ENCODE assay signal across 19 cellular contexts in genomic region chr17:73663614-73664013, GRCh38. TPM values are rescaled to one million over a fixed set of nuclear protein-coding genes. Genes with fewer than 3 reads are reported as not detected.
"Had no signal": no experiment of that assay in that cellular context is flagged by ENCODE, and none has a peak within 500 bp of the region (broad histone marks: within the 10 kb centered on the region; RNA-seq: fewer than 3 reads in every experiment).

No MANE protein-coding gene starts in this region.

- H3K27me3 ChIP-seq: right lobe of liver had no signal

- H3K27ac Mint-ChIP-seq: activated CD8-positive, alpha-beta T cell treated with anti-CD3 and anti-CD28 coated beads, Interleukin-2, amount 10 ng/mL, durations not matched to agents 7 days and 5 days; activated T-helper 1 cell treated with anti-CD3 and anti-CD28 coated beads, Interleukin-12 subunit alpha, Interleukin-12 subunit beta, Interleukin-2, Interleukin-4 antibody, amounts not matched to agents 30 ng/mL and 10 ng/mL and 1 ng/mL, durations not matched to agents 14 hours and 24 hours and 36 hours; natural killer cell had no signal

- H3K27ac ChIP-seq: cardiac muscle cell, foreskin keratinocyte, psoas muscle, right lobe of liver, spleen, VCaP had no signal

- H3K36me3 Mint-ChIP-seq: natural killer cell had no signal

- H3K4me1 ChIP-seq: foreskin keratinocyte, psoas muscle, right lobe of liver had no signal

- H3K9me3 ChIP-seq: psoas muscle, right lobe of liver, spleen had no signal

- H3K9me3 Mint-ChIP-seq: activated T-helper 1 cell treated with anti-CD3 and anti-CD28 coated beads, Interleukin-12 subunit alpha, Interleukin-12 subunit beta, Interleukin-2, Interleukin-4 antibody, amounts not matched to agents 30 ng/mL and 10 ng/mL and 1 ng/mL, durations not matched to agents 14 hours and 24 hours and 36 hours; natural killer cell had no signal

- H3K4me3 Mint-ChIP-seq: activated CD8-positive, alpha-beta T cell treated with anti-CD3 and anti-CD28 coated beads, Interleukin-2, amount 10 ng/mL, durations not matched to agents 7 days and 5 days; activated T-helper 1 cell treated with anti-CD3 and anti-CD28 coated beads, Interleukin-12 subunit alpha, Interleukin-12 subunit beta, Interleukin-2, Interleukin-4 antibody, amounts not matched to agents 30 ng/mL and 10 ng/mL and 1 ng/mL, durations not matched to agents 14 hours and 24 hours and 36 hours; natural killer cell had no signal

- H3K4me3 ChIP-seq: cardiac muscle cell, psoas muscle, right lobe of liver, spleen had no signal

- ATAC-seq: activated CD8-positive, alpha-beta T cell treated with anti-CD3 and anti-CD28 coated beads, Interleukin-2, amount 10 ng/mL, durations not matched to agents 7 days and 5 days; foreskin keratinocyte; left colon; natural killer cell; psoas muscle; right lobe of liver had no signal

- DNase-seq: activated CD4-positive, alpha-beta T cell treated with anti-CD3 and anti-CD28 coated beads for 4 hours; activated CD8-positive, alpha-beta memory T cell treated with anti-CD3 and anti-CD28 coated beads, Interleukin-2, amount 50 U/mL, for 48 hours; activated CD8-positive, alpha-beta T cell treated with anti-CD3 and anti-CD28 coated beads, Interleukin-2, amount 10 ng/mL, durations not matched to agents 7 days and 5 days; activated naive CD4-positive, alpha-beta T cell treated with Interleukin-2 at 50 U/mL for 16 hours; foreskin keratinocyte; head of caudate nucleus; left colon; natural killer cell; occipital lobe; psoas muscle; right lobe of liver; spleen; stimulated activated CD4-positive, alpha-beta T cell treated with anti-CD3 and anti-CD28 coated beads, Interleukin-1b, Interleukin-23, amount 100 ng/mL, for 48 hours; stimulated activated naive CD4-positive, alpha-beta T cell; substantia nigra had no signal

- H3K36me3 ChIP-seq: cardiac muscle cell, right lobe of liver, spleen had no signal

RNA-seq across cellular contexts. Expression of gene SDK2, which starts 19.4 kb away (rescaled TPM):
- total RNA-seq: lung microvascular endothelial cell had no signal
